In genomic region chr16:85994492-85995433, GRCh38 we compare ENCODE assay signal across 22 cellular contexts.
DNase-seq lines count a peak whose midpoint lies in the region; ATAC-seq, FAIRE-seq and TF ChIP-seq lines count a peak whose summit lies in the region.
"Had no signal": no experiment of that assay in that cellular context is flagged by ENCODE, and none has a peak within 500 bp of the region (broad histone marks: within the 10 kb centered on the region; RNA-seq: fewer than 3 reads in every experiment).

No MANE protein-coding gene starts in this region.

- no peak overlapping the region for H3K27ac Mint-ChIP-seq in CD4-positive, alpha-beta memory T cell
- H3K27ac Mint-ChIP-seq: dendritic cell treated with granulocyte-macrophage colony-stimulating factor and Interleukin-4, amounts not matched to agents 40 ng/mL and 50 ng/mL, for 4 days; immature natural killer cell had no signal

- peak; percentile 63 for DNase-seq in GM06990 (ENCODE audit: extremely low read depth, insufficient read length)
- no peak for DNase-seq in GM19239 (ENCODE audit: insufficient read length, low spot score)
- peak; percentile 47 for DNase-seq in sciatic nerve (ENCODE audit: low spot score)
- no peak for DNase-seq in iPS-NIHi11 (ENCODE audit: low spot score)
- no peak for DNase-seq in NCI-H510A (lab: John Stamatoyannopoulos, UW)
- no peak for DNase-seq in CD4-positive, alpha-beta memory T cell
- DNase-seq: activated naive CD4-positive, alpha-beta T cell treated with Interleukin-2 at 50 U/mL for 16 hours; brain microvascular endothelial cell; DMS153; glutamatergic neuron; immature natural killer cell; KBM-7; NCI-H1092 treated with DMSO at 0.1 percent for 48 hours; T-helper 1 cell had no signal

- H3K36me3 ChIP-seq in GM06990 (ENCODE audit: control insufficient read depth, insufficient read depth, low read length): no peaks in the 10 kb centered on the region
- no peaks in the 10 kb centered on the region for H3K36me3 ChIP-seq in CD4-positive, alpha-beta memory T cell (ENCODE audit: insufficient read depth, low read length)
- H3K36me3 ChIP-seq: brain microvascular endothelial cell, right atrium auricular region, thoracic aorta had no signal

- H3K27me3 ChIP-seq in GM06990 (replicated peaks; ENCODE audit: control insufficient read depth, insufficient read depth, low read length): no peaks in the 10 kb centered on the region
- no peaks in the 10 kb centered on the region for H3K27me3 ChIP-seq in CD4-positive, alpha-beta memory T cell (ENCODE audit: insufficient read depth, low read length)
- H3K27me3 ChIP-seq: right atrium auricular region had no signal

- no peaks in the 10 kb centered on the region for H3K9me3 Mint-ChIP-seq in CD4-positive, alpha-beta memory T cell
- H3K9me3 Mint-ChIP-seq: dendritic cell treated with granulocyte-macrophage colony-stimulating factor and Interleukin-4, amounts not matched to agents 40 ng/mL and 50 ng/mL, for 4 days; immature natural killer cell; neural crest cell had no signal

- peaks cover 5 to 13% of the 10 kb centered on the region in 2 donors for H3K27me3 Mint-ChIP-seq in CD4-positive, alpha-beta memory T cell

- H3K27ac ChIP-seq in CD4-positive, alpha-beta memory T cell (ENCODE audit: low read depth, low read length): no peak overlapping the region
- H3K27ac ChIP-seq: brain microvascular endothelial cell, C4-2B, right atrium auricular region, RWPE1, thoracic aorta had no signal

- H3K4me1 Mint-ChIP-seq in CD4-positive, alpha-beta memory T cell: peaks cover 12 to 29% (median 23%) of the 10 kb centered on the region in 4 donors

- FAIRE-seq in GM19239 (lab: Jason Lieb, UNC): peak; percentile 37

- H3K4me3 ChIP-seq in GM06990 (replicated peaks; ENCODE audit: low read depth, low read length): peak overlapping the region; percentile 46
- no peak overlapping the region for H3K4me3 ChIP-seq in CD4-positive, alpha-beta memory T cell (ENCODE audit: low read length in 2 of 2)
- H3K4me3 ChIP-seq: lung, right atrium auricular region had no signal

- no peak for TF ChIP-seq CTCF in GM06990 (IDR thresholded peaks at IDR 0.05; ENCODE audit: insufficient read depth, low read length, poor library complexity, severe bottlenecking)

- H3K36me3 Mint-ChIP-seq in CD4-positive, alpha-beta memory T cell: no peaks in the 10 kb centered on the region

- intact Hi-C loops in sciatic nerve (cut with DNase I): no loop called here
- intact Hi-C loops in CD4-positive, alpha-beta memory T cell (cut with micrococcal nuclease): no loop called here

- peak overlapping the region in 3 of 8 donors; percentile 69 to 79 (median 70) for H3K4me3 Mint-ChIP-seq in CD4-positive, alpha-beta memory T cell
- H3K4me3 Mint-ChIP-seq: neural crest cell had no signal

- CTCF ChIA-PET in CD4-positive, alpha-beta memory T cell (lab: Charles Lee; ENCODE audit: partially characterized antibody): interaction anchor here (11.7 kb wide), 1 partner anchor 174 kb away, joined by 276 read pairs; no protein-coding TSS in a partner anchor

- peaks cover 15% of the 10 kb centered on the region for H3K4me1 ChIP-seq in CD4-positive, alpha-beta memory T cell (ENCODE audit: insufficient read depth, low read length)
- H3K4me1 ChIP-seq: right atrium auricular region had no signal

- no peaks in the 10 kb centered on the region for H3K9me3 ChIP-seq in CD4-positive, alpha-beta memory T cell (ENCODE audit: control insufficient read depth in 1 of 2, low read length in 2 of 2)
- H3K9me3 ChIP-seq: right atrium auricular region, thoracic aorta had no signal

- ATAC-seq in esophagus mucosa: peak; percentile 14
- ATAC-seq in sciatic nerve: no peak

- POLR2A ChIA-PET in CD4-positive, alpha-beta memory T cell (lab: Charles Lee; ENCODE audit: partially characterized antibody): no interaction called here

Comparison
In these comparisons a context has a peak if more than half of its experiments do, and no peak if none do; other contexts are left out.
1. DNase-seq: peak in GM06990 (single experiment) and sciatic nerve (single experiment); none in GM19239 (single experiment), iPS-NIHi11 (single experiment), NCI-H510A (single experiment) and CD4-positive, alpha-beta memory T cell (0 of 5).